9 cellular contexts compared by ENCODE assay signal in the genomic region with DNA sequence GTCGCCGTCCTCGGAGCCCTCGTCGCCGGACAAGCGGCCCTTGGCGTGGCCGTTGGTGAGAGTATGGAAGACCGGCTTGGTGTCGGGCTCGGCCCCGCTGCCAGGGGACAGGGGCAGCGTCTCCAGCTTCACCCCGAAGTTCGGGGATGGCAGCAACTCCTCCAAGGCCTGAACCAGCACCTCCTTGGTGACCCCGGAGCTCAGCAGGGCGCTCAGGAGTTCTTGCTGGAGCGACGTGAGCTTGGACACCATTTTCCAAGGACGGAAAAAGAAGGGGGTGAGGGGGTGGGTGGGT. TPM values are rescaled to one million over a fixed set of nuclear protein-coding genes. Genes with fewer than 3 reads are reported as not detected.
DNase-seq lines count a peak whose midpoint lies in the region; ATAC-seq and TF ChIP-seq lines count a peak whose summit lies in the region.
"Had no signal": no experiment of that assay in that cellular context is flagged by ENCODE, and none has a peak within 500 bp of the region (broad histone marks: within the 10 kb centered on the region; RNA-seq: fewer than 3 reads in every experiment).

No MANE protein-coding gene starts in this region.

- no peaks in the 10 kb centered on the region for H3F3A ChIP-seq in MM.1S (ENCODE audit: insufficient read depth, low read length)

- peak overlapping the region; percentile 83; the same call in 1 of the 2 replicates for H3K4me2 ChIP-seq in MM.1S (ENCODE audit: low read depth, low read length)

- peak overlapping the region; percentile 77; the same call in 1 of the 2 replicates for H3K4me3 ChIP-seq in MM.1S (ENCODE audit: low read length)
- H3K4me3 ChIP-seq in iPS-11a (ENCODE audit: low read depth, low read length), result peak overlapping the region; percentile 13
- H3K4me3 ChIP-seq in spleen, result peak overlapping the region in 6 of 8 donors; percentile 3 to 59 (median 26)
- H3K4me3 ChIP-seq in aorta (ENCODE audit: low read length in 2 of 2), result no peak overlapping the region
- H3K4me3 ChIP-seq: HAP-1 had no signal

- H3K27me3 ChIP-seq in MM.1S (replicated peaks; ENCODE audit: insufficient read depth, low read length) (peaks cover 20% of the 10 kb centered on the region), spleen (replicated peaks in 1 of 7) (peaks cover 20 to 99% (median 83%) of the 10 kb centered on the region in 7 donors), aorta (ENCODE audit: control insufficient read depth in 1 of 2, insufficient read depth in 2 of 2, low read length in 1 of 2) (no peaks in the 10 kb centered on the region)

- 0 out of 2 replicates have a peak, but pooled peaks cover 9% of the 10 kb centered on the region for H3K4me1 ChIP-seq in MM.1S (ENCODE audit: low read length)
- H3K4me1 ChIP-seq in spleen, result peaks cover 33 to 54% (median 44%) of the 10 kb centered on the region in 6 donors
- H3K4me1 ChIP-seq in aorta (ENCODE audit: control insufficient read depth in 1 of 2, insufficient read depth in 2 of 2, low read length in 2 of 2), result no peaks in the 10 kb centered on the region

- no peaks in the 10 kb centered on the region for H4K20me1 ChIP-seq in MM.1S (ENCODE audit: insufficient read depth, low read length)

- H2AFZ ChIP-seq in MM.1S (ENCODE audit: low read length), result peak overlapping the region; percentile 64

- intact Hi-C loops in spleen (cut with DNase I; ENCODE audit: low total_unique reads), result no loop called here
- intact Hi-C loops in aorta (cut with DNase I), result no loop called here

- 5 to 11% (median 7%) methylated on average over 7 to 21 of the region's 21 CpGs for WGBS in spleen, 5 donors
- 9 to 12% methylated on average over 21 of the region's 21 CpGs for WGBS in aorta, 2 donors

- no peak for DNase-seq in MM.1S
- DNase-seq in spleen, result no peak
- no peak for DNase-seq in aorta
- DNase-seq in amniotic stem cell (lab: John Stamatoyannopoulos, UW), result no peak

- H3K9me2 ChIP-seq in MM.1S (replicated peaks; ENCODE audit: insufficient read depth, low read length), result no peaks in the 10 kb centered on the region

- TF ChIP-seq POLR2A in spleen (IDR thresholded peaks at IDR 0.05), result no peak

- no peak overlapping the region for H3K27ac ChIP-seq in MM.1S (ENCODE audit: low read length)
- H3K27ac ChIP-seq in spleen, result no peak overlapping the region
- no peak overlapping the region for H3K27ac ChIP-seq in aorta (ENCODE audit: low read depth in 1 of 2, low read length in 2 of 2)

- TF ChIP-seq CTCF in MM.1S (IDR thresholded peaks at IDR 0.05; ENCODE audit: low read length) (no peak), spleen (IDR thresholded peaks at IDR 0.05 in 8 of 11, conservative IDR thresholded peaks at IDR 0.05 in 3 of 11) (no peak)

- ATAC-seq in GM19035 (IDR thresholded peaks at IDR 0.05; ENCODE audit: unreplicated experiment) (peak; percentile 11), aorta (ENCODE audit: low FRiP score) (no peak), HG03175 (IDR thresholded peaks at IDR 0.05; ENCODE audit: unreplicated experiment) (no peak)

- H3K36me3 ChIP-seq in MM.1S (replicated peaks; ENCODE audit: insufficient read depth, low read length) (no peaks in the 10 kb centered on the region), spleen (no peaks in the 10 kb centered on the region), aorta (ENCODE audit: control insufficient read depth in 1 of 2, insufficient read depth in 2 of 2, low read length in 1 of 2) (no peaks in the 10 kb centered on the region)
- H3K36me3 ChIP-seq: HAP-1 had no signal

- H3K9me3 ChIP-seq in MM.1S (replicated peaks; ENCODE audit: insufficient read depth, low read length) (no peaks in the 10 kb centered on the region), spleen (no peaks in the 10 kb centered on the region), aorta (ENCODE audit: control insufficient read depth, low read length) (no peaks in the 10 kb centered on the region)
- H3K9me3 ChIP-seq: HAP-1 had no signal

- no peaks in the 10 kb centered on the region for H3K79me2 ChIP-seq in MM.1S (ENCODE audit: low read length)

- no peak overlapping the region for H3K9ac ChIP-seq in MM.1S (ENCODE audit: low read length)

RNA-seq across cellular contexts. Expression of a gene that starts 0.3 kb away (rescaled TPM):
- total RNA-seq in spleen, result not detected
- under 1 TPM; 0.06 to 0.12 (median 0.07) TPM for polyA plus RNA-seq in spleen
- total RNA-seq in aorta, result not detected
- polyA plus RNA-seq in aorta, result under 1 TPM in 1 of 2 donors, not detected in 1; 0.88 TPM
- total RNA-seq: LHCN-M2 had no signal

Comparison
In these comparisons a context has a peak if more than half of its experiments do, and no peak if none do; other contexts are left out.
1. H3K4me3 ChIP-seq: peak in MM.1S (single experiment), iPS-11a (single experiment) and spleen (6 of 8); none in aorta (0 of 2).